17 cellular contexts compared by ENCODE assay signal in the genomic region with DNA sequence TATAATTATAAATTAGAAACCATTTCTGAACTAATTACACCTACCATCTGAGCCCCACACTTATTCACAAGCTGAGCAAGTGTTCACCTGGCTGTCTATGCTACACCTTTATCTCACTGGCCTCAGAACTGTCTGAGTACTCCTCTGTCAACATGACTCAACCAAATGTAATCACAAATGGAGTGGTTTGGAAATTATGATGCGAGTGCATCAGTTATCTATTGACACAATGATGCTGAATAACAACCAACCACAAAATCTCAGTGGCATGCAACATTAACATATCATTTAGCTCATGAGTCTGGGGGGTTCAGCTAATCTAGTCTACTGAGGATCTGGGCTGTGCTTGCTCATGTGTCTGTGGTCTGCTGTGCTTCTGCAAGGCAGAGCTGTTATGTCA.
"Had no signal": no experiment of that assay in that cellular context is flagged by ENCODE, and none has a peak within 500 bp of the region (broad histone marks: within the 10 kb centered on the region; RNA-seq: fewer than 3 reads in every experiment).

No MANE protein-coding gene starts in this region.

- H3K4me1 ChIP-seq: breast epithelium, left ventricle myocardium inferior, right lobe of liver, tibial artery had no signal

- FAIRE-seq: islet of Langerhans had no signal

- DNase-seq: activated CD4-positive, alpha-beta memory T cell treated with anti-CD3 and anti-CD28 coated beads for 36 hours; activated CD4-positive, CD25-positive, alpha-beta regulatory T cell treated with anti-CD3 and anti-CD28 coated beads, Interleukin-2, amount 50 U/mL, for 72 hours; activated effector memory CD4-positive, alpha-beta T cell treated with anti-CD3 and anti-CD28 coated beads, Interleukin-2, amount 50 U/mL, for 16 hours; activated T-cell treated with anti-CD3 and anti-CD28 coated beads, Interleukin-2, amount 50 U/mL, for 4 hours; amygdala; dorsolateral prefrontal cortex; head of caudate nucleus; left ventricle myocardium inferior; mesendoderm; occipital lobe; right lobe of liver; T-helper 2 cell; tibial artery had no signal

- H3K27ac ChIP-seq: breast epithelium, dorsolateral prefrontal cortex, left ventricle myocardium inferior, right lobe of liver, tibial artery had no signal

- H3K4me3 ChIP-seq: breast epithelium, dorsolateral prefrontal cortex, left ventricle myocardium inferior, right lobe of liver, tibial artery had no signal

- ATAC-seq: activated T-cell treated with anti-CD3 and anti-CD28 coated beads, Interleukin-2, amount 50 U/mL, for 4 hours; esophagus mucosa; right lobe of liver; stimulated activated memory B cell treated with anti-CD40 and anti-IgM and Interleukin-4, amounts not matched to agents 10 μg/mL and 1 μg/mL and 100 μg/mL, for 72 hours had no signal

- H3K27me3 ChIP-seq: breast epithelium, dorsolateral prefrontal cortex, right lobe of liver, tibial artery had no signal

- H3K36me3 ChIP-seq: breast epithelium, left ventricle myocardium inferior, right lobe of liver, tibial artery had no signal

- H3K9me3 ChIP-seq: breast epithelium, left ventricle myocardium inferior, right lobe of liver, tibial artery had no signal
